ENCODE assay signal across 1 cellular context in the genomic region with DNA sequence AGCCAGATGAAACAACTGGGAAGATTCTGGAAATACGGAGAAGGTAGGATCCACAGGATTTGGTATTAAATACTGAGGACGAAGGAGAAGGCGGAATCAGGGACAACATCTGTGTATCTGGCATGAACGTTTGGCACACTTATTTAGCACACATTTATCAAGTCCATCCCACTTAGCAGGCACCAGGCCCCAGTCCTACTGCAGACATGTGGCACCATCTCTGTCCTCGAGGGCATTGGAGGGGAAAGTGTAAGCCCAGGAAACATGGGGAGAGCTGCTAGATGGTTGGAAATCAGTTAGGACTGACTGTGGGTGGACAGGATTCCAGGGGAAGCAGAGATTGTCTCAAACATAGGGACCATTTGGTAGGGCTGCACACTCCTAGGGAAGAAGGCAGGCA.
TF ChIP-seq lines count a peak whose summit lies in the region.

No MANE protein-coding gene starts in this region.

TF ChIP-seq in K562, 482 proteins besides CTCF, POLR2A, EP300 and RAD21:
- TF ChIP-seq ZNF408 (CRISPR knock-in tag; IDR thresholded peaks at IDR 0.05; ENCODE audit: low read depth): no peak
- TF ChIP-seq SUPT5H (IDR thresholded peaks at IDR 0.05): peak; percentile 49
